ENCODE assay signal across 1 cellular context in genomic region chr1:73065585-73065984, GRCh38.
A peak's percentile ranks its signal among the peaks of the same experiment; 100 is the strongest.
TF ChIP-seq lines count a peak whose summit lies in the region.

No MANE protein-coding gene starts in this region.

TF ChIP-seq in GM23338, 12 proteins besides CTCF, POLR2A, EP300 and RAD21 (continued from another document):
- TF ChIP-seq ZNF462 (CRISPR knock-in tag; IDR thresholded peaks at IDR 0.05) = peak; percentile 63; the same call in 1 of the 2 replicates
